ENCODE assay signal across 11 cellular contexts in the genomic region with DNA sequence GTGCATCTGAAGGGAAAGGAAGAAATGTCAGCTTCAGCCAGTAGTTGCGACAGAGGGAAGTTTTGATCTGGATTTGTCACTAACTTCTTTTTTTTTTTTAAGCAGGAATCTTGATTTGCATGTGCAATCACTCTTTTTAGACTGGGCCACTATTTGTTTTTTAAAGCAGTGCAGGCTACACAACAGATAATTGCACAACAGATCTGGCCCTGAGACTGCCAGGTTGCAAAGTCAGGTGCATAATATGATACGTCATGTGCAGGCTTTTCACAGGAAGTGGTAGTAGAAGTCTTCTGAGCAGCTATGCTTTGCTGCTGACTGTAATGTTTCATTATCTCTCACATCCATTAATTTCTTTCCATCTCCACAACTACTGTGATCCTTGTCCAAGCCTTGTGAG. TPM values are rescaled to one million over a fixed set of nuclear protein-coding genes. Genes with fewer than 3 reads are reported as not detected.
DNase-seq lines count a peak whose midpoint lies in the region; ATAC-seq and TF ChIP-seq lines count a peak whose summit lies in the region.
"Had no signal": no experiment of that assay in that cellular context is flagged by ENCODE, and none has a peak within 500 bp of the region (broad histone marks: within the 10 kb centered on the region; RNA-seq: fewer than 3 reads in every experiment).

No MANE protein-coding gene starts in this region.

- no peak overlapping the region for H3K4me3 Mint-ChIP-seq in activated CD4-positive, alpha-beta T cell treated with anti-CD3 and anti-CD28 coated beads for 36 hours
- H3K4me3 Mint-ChIP-seq in activated T-helper 17 cell treated with anti-CD3 and anti-CD28 coated beads, Interleukin-2, amount 50 U/mL, for 72 hours = peak overlapping the region; percentile 4
- H3K4me3 Mint-ChIP-seq in neural crest cell = no peak overlapping the region

- POLR2A ChIA-PET in activated CD4-positive, alpha-beta T cell treated with anti-CD3 and anti-CD28 coated beads for 36 hours (lab: Charles Lee) = interaction anchor here (0.6 kb wide), 2 partner anchors 282 to 1064 kb away, joined by 4 read pairs; no protein-coding TSS in a partner anchor

- peaks cover 14% of the 10 kb centered on the region for H3K79me1 ChIP-seq in mesenchymal stem cell (replicated peaks; ENCODE audit: low read length, poor library complexity, severe bottlenecking)

- peaks cover 28% of the 10 kb centered on the region for H3K4me1 Mint-ChIP-seq in activated CD4-positive, alpha-beta T cell treated with anti-CD3 and anti-CD28 coated beads for 36 hours
- H3K4me1 Mint-ChIP-seq in activated T-helper 17 cell treated with anti-CD3 and anti-CD28 coated beads, Interleukin-2, amount 50 U/mL, for 72 hours = peaks cover 11% of the 10 kb centered on the region
- H3K4me1 Mint-ChIP-seq in neural crest cell = no peaks in the 10 kb centered on the region

- peak overlapping the region; percentile 77 for H3K27ac Mint-ChIP-seq in activated CD4-positive, alpha-beta T cell treated with anti-CD3 and anti-CD28 coated beads for 36 hours
- peak overlapping the region; percentile 37 for H3K27ac Mint-ChIP-seq in activated T-helper 17 cell treated with anti-CD3 and anti-CD28 coated beads, Interleukin-2, amount 50 U/mL, for 72 hours
- peak overlapping the region; percentile 15 for H3K27ac Mint-ChIP-seq in neural crest cell (ENCODE audit: unreplicated experiment)

- no peak overlapping the region for H2BK15ac ChIP-seq in mesenchymal stem cell (ENCODE audit: low read depth, poor library complexity, severe bottlenecking)

- no peaks in the 10 kb centered on the region for H3K9me3 ChIP-seq in testis
- no peaks in the 10 kb centered on the region for H3K9me3 ChIP-seq in mesenchymal stem cell (ENCODE audit: control insufficient read depth, low read length)

- H3K9me3 Mint-ChIP-seq in activated CD4-positive, alpha-beta T cell treated with anti-CD3 and anti-CD28 coated beads for 36 hours (ENCODE audit: low read depth) = no peaks in the 10 kb centered on the region
- no peaks in the 10 kb centered on the region for H3K9me3 Mint-ChIP-seq in activated T-helper 17 cell treated with anti-CD3 and anti-CD28 coated beads, Interleukin-2, amount 50 U/mL, for 72 hours
- H3K9me3 Mint-ChIP-seq in neural crest cell = no peaks in the 10 kb centered on the region

- H3K27me3 Mint-ChIP-seq in activated CD4-positive, alpha-beta T cell treated with anti-CD3 and anti-CD28 coated beads for 36 hours = no peaks in the 10 kb centered on the region
- no peaks in the 10 kb centered on the region for H3K27me3 Mint-ChIP-seq in activated T-helper 17 cell treated with anti-CD3 and anti-CD28 coated beads, Interleukin-2, amount 50 U/mL, for 72 hours
- H3K27me3 Mint-ChIP-seq in neural crest cell (ENCODE audit: low read depth) = no peaks in the 10 kb centered on the region

- H3K23ac ChIP-seq in mesenchymal stem cell (ENCODE audit: low read length in 2 of 2) = no peak overlapping the region

- H3K4me2 ChIP-seq in mesenchymal stem cell (ENCODE audit: low read length, poor library complexity, severe bottlenecking) = no peak overlapping the region

- intact Hi-C loops in activated CD4-positive, alpha-beta T cell treated with anti-CD3 and anti-CD28 coated beads for 36 hours (cut with DNase I, micrococcal nuclease) = loop anchor here (1.0 to 10.0 kb wide), 5 partner anchors 64 to 253 kb away; a partner anchor contains a TSS
- intact Hi-C loops in testis (cut with DNase I; ENCODE audit: low total_unique reads) = loop anchor here (10.0 kb wide), 1 partner anchor 423 kb away; no protein-coding TSS in a partner anchor

- no peak overlapping the region for H2AK5ac ChIP-seq in mesenchymal stem cell (ENCODE audit: low read length, severe bottlenecking)

- no peak overlapping the region for H4K91ac ChIP-seq in mesenchymal stem cell (ENCODE audit: low read length)

- H2AFZ ChIP-seq in mesenchymal stem cell (ENCODE audit: low read depth, low read length) = no peak overlapping the region

- no peak overlapping the region for H2BK120ac ChIP-seq in mesenchymal stem cell (ENCODE audit: low read depth, low read length)

- no peak overlapping the region for H3K18ac ChIP-seq in mesenchymal stem cell (ENCODE audit: low read depth in 1 of 2, low read length in 2 of 2)

- no peak overlapping the region for H3K4me3 ChIP-seq in testis
- H3K4me3 ChIP-seq in mesenchymal stem cell (ENCODE audit: insufficient read depth in 1 of 2, low read depth in 1 of 2, low read length in 2 of 2) = no peak overlapping the region
- H3K4me3 ChIP-seq: skin epidermis had no signal

- no peak overlapping the region for H2BK12ac ChIP-seq in mesenchymal stem cell (ENCODE audit: low read length in 2 of 2)

- WGBS in testis, 2 donors = 74 to 77% methylated on average over 2 of the region's 2 CpGs
- WGBS in mesenchymal stem cell = 94% methylated on average over 2 of the region's 2 CpGs

- H3K4ac ChIP-seq in mesenchymal stem cell (ENCODE audit: low read depth in 1 of 2, low read length in 2 of 2) = no peak overlapping the region

- no peak for TF ChIP-seq CTCF in neural crest cell (conservative IDR thresholded peaks at IDR 0.05)
- TF ChIP-seq CTCF in testis (IDR thresholded peaks at IDR 0.05) = no peak

- no peak overlapping the region for H3K14ac ChIP-seq in mesenchymal stem cell (ENCODE audit: low read length in 2 of 2)

- CTCF ChIA-PET in activated CD4-positive, alpha-beta T cell treated with anti-CD3 and anti-CD28 coated beads for 36 hours (lab: Charles Lee) = interaction anchor here (0.6 to 2.1 kb wide), 10 partner anchors 9 to 532 kb away, joined by 3 to 12 read pairs (median 3); a partner anchor contains a TSS

- no peak overlapping the region for H3K9ac ChIP-seq in mesenchymal stem cell (ENCODE audit: low read length)

- no peaks in the 10 kb centered on the region for H3K27me3 ChIP-seq in testis
- H3K27me3 ChIP-seq in mesenchymal stem cell (ENCODE audit: control insufficient read depth in 1 of 2, insufficient read depth in 1 of 2, low read length in 2 of 2) = no peaks in the 10 kb centered on the region

- no peak for TF ChIP-seq POLR2A in testis (IDR thresholded peaks at IDR 0.05)

- peak; percentile 49 for DNase-seq in activated CD4-positive, alpha-beta T cell treated with anti-CD3 and anti-CD28 coated beads for 36 hours
- no peak for DNase-seq in activated CD4-positive, alpha-beta T cell treated with anti-CD3 and anti-CD28 coated beads, Interleukin-2, amount 50 U/mL, for 48 hours
- DNase-seq in neural crest cell (ENCODE audit: low read depth, low spot score) (no peak), testis (no peak), NCI-H526 treated with DMSO at 0.1 percent for 48 hours (lab: John Stamatoyannopoulos, UW) (no peak), mesenchymal stem cell (no peak)
- DNase-seq: mesendoderm had no signal

- no peak overlapping the region for H4K8ac ChIP-seq in mesenchymal stem cell (ENCODE audit: low read length)

- H3K27ac ChIP-seq in testis (no peak overlapping the region), mesenchymal stem cell (ENCODE audit: low read length, poor library complexity, severe bottlenecking) (no peak overlapping the region)

- no peak overlapping the region for H2BK5ac ChIP-seq in mesenchymal stem cell (ENCODE audit: low read depth, low read length, poor library complexity, severe bottlenecking)

- peak; percentile 95 for ATAC-seq in activated CD4-positive, alpha-beta T cell treated with anti-CD3 and anti-CD28 coated beads for 36 hours
- peak; percentile 53 for ATAC-seq in HG03060 (IDR thresholded peaks at IDR 0.05; ENCODE audit: low read depth, unreplicated experiment)
- peak; percentile 94 for ATAC-seq in activated T-helper 17 cell treated with anti-CD3 and anti-CD28 coated beads, Interleukin-2, amount 50 U/mL, for 72 hours (replicated peaks)

- H3K36me3 Mint-ChIP-seq in activated CD4-positive, alpha-beta T cell treated with anti-CD3 and anti-CD28 coated beads for 36 hours (ENCODE audit: low read depth) = peaks cover 7% of the 10 kb centered on the region
- H3K36me3 Mint-ChIP-seq in activated T-helper 17 cell treated with anti-CD3 and anti-CD28 coated beads, Interleukin-2, amount 50 U/mL, for 72 hours (ENCODE audit: low read depth) = peaks cover 34% of the 10 kb centered on the region
- peaks cover 7% of the 10 kb centered on the region for H3K36me3 Mint-ChIP-seq in neural crest cell (ENCODE audit: low read depth)

- H3K36me3 ChIP-seq in testis (ENCODE audit: low read depth, missing control alignments) = no peaks in the 10 kb centered on the region
- peaks cover 11 to 18% of the 10 kb centered on the region in 2 experiments for H3K36me3 ChIP-seq in mesenchymal stem cell (ENCODE audit: control insufficient read depth in 1 of 2, insufficient read depth in 2 of 2, low read depth in 1 of 2, low read length in 2 of 2)

- H3K4me1 ChIP-seq in testis (peaks cover 10% of the 10 kb centered on the region), mesenchymal stem cell (ENCODE audit: control insufficient read depth, insufficient read depth, low read depth, low read length) (peaks cover 6% of the 10 kb centered on the region)

RNA-seq across cellular contexts. Expression of a gene that starts 13.5 kb away (rescaled TPM):
- total RNA-seq in activated CD4-positive, alpha-beta T cell treated with anti-CD3 and anti-CD28 coated beads for 36 hours = 10 to 100 TPM; 55.4 to 60.5 TPM
- total RNA-seq in activated T-helper 17 cell treated with anti-CD3 and anti-CD28 coated beads, Interleukin-2, amount 50 U/mL, for 72 hours = 10 to 100 TPM; 32.5 to 35.8 TPM
- 32.0 and 34.7 TPM in 2 replicates for total RNA-seq in neural crest cell
- total RNA-seq in testis = 10 to 100 TPM; 32.8 to 44.9 TPM
- 67.3 TPM for polyA plus RNA-seq in testis (ENCODE audit: insufficient read depth, low read depth, low replicate concordance)
- polyA plus RNA-seq in mesenchymal stem cell (2013, experiment 1 of 2) = 75.4 TPM
- 70.5 TPM for polyA plus RNA-seq in mesenchymal stem cell (2013, experiment 2 of 2)

RNA-seq across cellular contexts. Expression of a gene that starts 47.6 kb away (rescaled TPM):
- under 1 TPM in 1 of 2 experiments, not detected in 1; 0.07 TPM for total RNA-seq in activated CD4-positive, alpha-beta T cell treated with anti-CD3 and anti-CD28 coated beads for 36 hours
- under 1 TPM in 1 of 2 donors, not detected in 1; 0.08 TPM for total RNA-seq in activated T-helper 17 cell treated with anti-CD3 and anti-CD28 coated beads, Interleukin-2, amount 50 U/mL, for 72 hours
- 0.93 and 1.3 TPM in 2 replicates for total RNA-seq in neural crest cell
- total RNA-seq in testis = under 1 TPM; 0.43 to 0.94 TPM
- not detected for polyA plus RNA-seq in testis (ENCODE audit: insufficient read depth, low read depth, low replicate concordance)
- not detected for polyA plus RNA-seq in mesenchymal stem cell (2013, experiment 1 of 2)
- polyA plus RNA-seq in mesenchymal stem cell (2013, experiment 2 of 2) = not detected
- total RNA-seq: fibroblast of villous mesenchyme had no signal

Comparison
In these comparisons a context has a peak if more than half of its experiments do, and no peak if none do; other contexts are left out.
1. H3K27ac Mint-ChIP-seq: peak in every context shown above with its lines; median percentile 77 in activated CD4-positive, alpha-beta T cell treated with anti-CD3 and anti-CD28 coated beads for 36 hours; 37 in activated T-helper 17 cell treated with anti-CD3 and anti-CD28 coated beads, Interleukin-2, amount 50 U/mL, for 72 hours; 15 in neural crest cell.